Comparison of ENCODE assay signal across 26 cellular contexts in the genomic region with DNA sequence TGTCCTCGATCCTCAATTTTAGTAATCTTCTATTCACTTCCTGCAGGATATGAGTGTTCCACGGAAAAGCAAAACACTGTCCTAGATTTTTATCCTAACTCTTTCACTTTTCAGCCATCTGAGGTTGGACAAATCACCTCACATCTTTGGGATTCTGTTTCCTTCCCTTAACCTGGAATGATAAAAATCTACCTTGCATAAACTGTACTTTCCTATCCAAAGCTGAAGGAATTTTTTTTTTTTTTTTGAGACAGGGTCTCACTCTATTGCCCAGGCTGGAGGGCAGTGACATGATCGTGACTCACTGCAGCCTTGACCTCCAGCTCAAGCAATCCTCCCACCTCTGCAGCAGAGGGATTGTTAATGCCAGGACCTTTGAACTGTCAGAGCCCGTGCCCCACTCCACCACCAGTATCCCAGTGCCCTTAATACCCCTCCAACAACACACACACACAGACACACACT. TPM values are rescaled to one million over a fixed set of nuclear protein-coding genes. Genes with fewer than 3 reads are reported as not detected.
DNase-seq lines count a peak whose midpoint lies in the region; ATAC-seq and TF ChIP-seq lines count a peak whose summit lies in the region.
"Had no signal": no experiment of that assay in that cellular context is flagged by ENCODE, and none has a peak within 500 bp of the region (broad histone marks: within the 10 kb centered on the region; RNA-seq: fewer than 3 reads in every experiment).

No MANE protein-coding gene starts in this region.

- peak overlapping the region in 4 of 6 donors; percentile 9 to 51 (median 28) for H3K27ac Mint-ChIP-seq in immature natural killer cell
- H3K27ac Mint-ChIP-seq: effector memory CD8-positive, alpha-beta T cell; T-cell had no signal

- H3K27me3 Mint-ChIP-seq in immature natural killer cell (ENCODE audit: low read depth in 3 of 3) = peaks cover 0 to 6% (median 1%) of the 10 kb centered on the region in 3 donors
- H3K27me3 Mint-ChIP-seq: T-cell had no signal

- H3K4me3 Mint-ChIP-seq in immature natural killer cell = peak overlapping the region in 1 of 5 donors; percentile 6
- H3K4me3 Mint-ChIP-seq: effector memory CD8-positive, alpha-beta T cell; natural killer cell; T-cell had no signal

- H3K9me3 Mint-ChIP-seq in immature natural killer cell = no peaks in the 10 kb centered on the region
- H3K9me3 Mint-ChIP-seq: effector memory CD8-positive, alpha-beta T cell; natural killer cell; T-cell had no signal

- H3K36me3 ChIP-seq in left ventricle myocardium inferior (no peaks in the 10 kb centered on the region), ascending aorta (no peaks in the 10 kb centered on the region), transverse colon (no peaks in the 10 kb centered on the region)
- H3K36me3 ChIP-seq: BLaER1 treated with 17β-estradiol and CSF1 and Interleukin-3, amounts not matched to agents 10 nM and 100 nM; upper lobe of left lung had no signal

- peaks cover 14 to 21% of the 10 kb centered on the region in 2 donors for H3K4me1 Mint-ChIP-seq in immature natural killer cell

- no peak for TF ChIP-seq POLR2A in transverse colon (IDR thresholded peaks at IDR 0.05)

- H3K27ac ChIP-seq in left ventricle myocardium inferior (replicated peaks) = peak overlapping the region; percentile 80
- H3K27ac ChIP-seq in ascending aorta = peak overlapping the region; percentile 69 to 76
- H3K27ac ChIP-seq in transverse colon = no peak overlapping the region
- H3K27ac ChIP-seq: BLaER1 treated with 17β-estradiol and CSF1 and Interleukin-3, amounts not matched to agents 10 nM and 100 nM had no signal

- H3K9me3 ChIP-seq in left ventricle myocardium inferior (replicated peaks) (no peaks in the 10 kb centered on the region), ascending aorta (no peaks in the 10 kb centered on the region), transverse colon (no peaks in the 10 kb centered on the region)
- H3K9me3 ChIP-seq: BLaER1 treated with 17β-estradiol and CSF1 and Interleukin-3, amounts not matched to agents 10 nM and 100 nM; upper lobe of left lung had no signal

- no peaks in the 10 kb centered on the region for H3K36me3 Mint-ChIP-seq in immature natural killer cell
- H3K36me3 Mint-ChIP-seq: natural killer cell, T-cell had no signal

- in situ Hi-C loops in transverse colon (cut with MboI; ENCODE audit: low pct_ligation_motif_present in 1 of 4, low pct_unique_long_range_greater_than_20kb in 1 of 4, low sequenced_read_pairs in 3 of 4) = loop anchor here in 1 of 4 donors (10.0 kb wide), 1 partner anchor 56 kb away; no protein-coding TSS in a partner anchor

- 45 to 49% methylated on average over 3 to 4 of the region's 4 CpGs for WGBS in transverse colon (ENCODE audit: low coverage in 1 of 2), 2 donors

- DNase-seq in left ventricle myocardium inferior (no peak), left ventricle myocardium superior (no peak), ascending aorta (ENCODE audit: low spot score in 2 of 2) (no peak), immature natural killer cell (no peak), transverse colon (no peak), middle frontal gyrus (ENCODE audit: extremely low spot score, low spot score) (no peak)
- DNase-seq: activated CD4-positive, alpha-beta T cell treated with anti-CD3 and anti-CD28 coated beads, Interleukin-2, amount 50 U/mL, for 1 hour; cerebellar nuclear complex; DMS 273 treated with DMSO at 0.1 percent for 48 hours; effector memory CD8-positive, alpha-beta T cell; hypothalamus; KBM-7; mesendoderm; natural killer cell; NCI-H1048; NCI-H2029; SHP77; stimulated activated CD4-positive, alpha-beta T cell treated with anti-CD3 and anti-CD28 coated beads, Interleukin-1b, Interleukin-23, amount 100 ng/mL, for 48 hours; stimulated activated naive CD4-positive, alpha-beta T cell treated with Interleukin-2 at 50 U/mL for 16 hours; T-cell; upper lobe of left lung had no signal

- TF ChIP-seq EP300 in transverse colon (IDR thresholded peaks at IDR 0.05; ENCODE audit: low read depth) = no peak

- ATAC-seq in left ventricle myocardium superior (no peak), HG03469 (IDR thresholded peaks at IDR 0.05; ENCODE audit: unreplicated experiment) (no peak), GM19023 (IDR thresholded peaks at IDR 0.05; ENCODE audit: unreplicated experiment) (no peak)
- ATAC-seq: effector memory CD8-positive, alpha-beta T cell; HCT116; natural killer cell; T-cell had no signal

- H3K4me1 ChIP-seq in left ventricle myocardium inferior (peaks cover 40% of the 10 kb centered on the region), ascending aorta (peaks cover 6 to 18% of the 10 kb centered on the region in 2 donors), transverse colon (no peaks in the 10 kb centered on the region)

- TF ChIP-seq CTCF in left ventricle myocardium inferior (IDR thresholded peaks at IDR 0.05; ENCODE audit: borderline replicate concordance) = no peak
- TF ChIP-seq CTCF in ascending aorta (IDR thresholded peaks at IDR 0.05) = no peak
- no peak for TF ChIP-seq CTCF in transverse colon (IDR thresholded peaks at IDR 0.05)

- no peak overlapping the region for H3K4me3 ChIP-seq in left ventricle myocardium inferior
- H3K4me3 ChIP-seq in ascending aorta = no peak overlapping the region
- no peak overlapping the region for H3K4me3 ChIP-seq in transverse colon
- H3K4me3 ChIP-seq: BLaER1 treated with 17β-estradiol and CSF1 and Interleukin-3, amounts not matched to agents 10 nM and 100 nM; upper lobe of left lung had no signal

- intact Hi-C loops in left ventricle myocardium inferior (cut with micrococcal nuclease) = no loop called here
- intact Hi-C loops in left ventricle myocardium superior (cut with micrococcal nuclease) = no loop called here
- intact Hi-C loops in ascending aorta (cut with DNase I) = no loop called here
- intact Hi-C loops in transverse colon (cut with DNase I; ENCODE audit: low total_unique reads) = loop anchor here (2.0 kb wide), 1 partner anchor 36 kb away; no protein-coding TSS in a partner anchor

- H3K27me3 ChIP-seq in left ventricle myocardium inferior (ENCODE audit: low read depth) (no peaks in the 10 kb centered on the region), ascending aorta (no peaks in the 10 kb centered on the region), transverse colon (no peaks in the 10 kb centered on the region)
- H3K27me3 ChIP-seq: BLaER1 treated with 17β-estradiol and CSF1 and Interleukin-3, amounts not matched to agents 10 nM and 100 nM; upper lobe of left lung had no signal

RNA-seq across cellular contexts. Expression of a gene that starts 20.5 kb away (rescaled TPM):
- total RNA-seq in left ventricle myocardium inferior (0.25 TPM), left ventricle myocardium superior (0.40 TPM), ascending aorta (0.43 TPM), transverse colon (10 to 100 TPM in 1 of 4 donors, 1 to 10 TPM in 2, not detected in 1; 1.6 to 19.8 (median 4.9) TPM)
- under 1 TPM in 1 of 3 donors, not detected in 2; 0.29 TPM for polyA plus RNA-seq in immature natural killer cell
- total RNA-seq: natural killer cell, NCI-H460 had no signal

RNA-seq across cellular contexts. Expression of a gene that starts 37.6 kb away (rescaled TPM):
- 0.36 TPM for total RNA-seq in left ventricle myocardium inferior
- total RNA-seq in left ventricle myocardium superior = 0.67 TPM
- 13.9 TPM for total RNA-seq in ascending aorta
- not detected for polyA plus RNA-seq in immature natural killer cell
- under 1 TPM in 1 of 4 donors, not detected in 3; 0.95 TPM for total RNA-seq in transverse colon
- total RNA-seq: natural killer cell, NCI-H460, T-cell had no signal

RNA-seq across cellular contexts. Expression of a gene that starts 44.3 kb away (rescaled TPM):
- total RNA-seq in left ventricle myocardium inferior (154 TPM), left ventricle myocardium superior (217 TPM), ascending aorta (224 TPM), transverse colon (10 to 100 TPM; 25.1 to 45.2 (median 35.6) TPM)
- 1 to 10 TPM; 1.5 to 3.0 (median 1.8) TPM for polyA plus RNA-seq in immature natural killer cell

RNA-seq across cellular contexts. Expression of a gene that starts 51.8 kb away (rescaled TPM):
- total RNA-seq in left ventricle myocardium inferior (37.2 TPM), left ventricle myocardium superior (47.3 TPM), ascending aorta (9.6 TPM), transverse colon (100 to 1,000 TPM in 2 of 4 donors, 10 to 100 TPM in 2; 35.0 to 258 (median 89.4) TPM)
- 1 to 10 TPM in 2 of 3 donors, under 1 TPM in 1; 0.25 to 1.7 (median 1.5) TPM for polyA plus RNA-seq in immature natural killer cell

RNA-seq across cellular contexts. Expression of a gene that starts 51.9 kb away (rescaled TPM):
- 36.8 TPM for total RNA-seq in left ventricle myocardium inferior
- 38.8 TPM for total RNA-seq in left ventricle myocardium superior
- 61.8 TPM for total RNA-seq in ascending aorta
- 100 to 1,000 TPM; 107 to 178 (median 120) TPM for polyA plus RNA-seq in immature natural killer cell
- 10 to 100 TPM; 15.5 to 54.6 (median 45.9) TPM for total RNA-seq in transverse colon

Comparison
In these comparisons a context has a peak if more than half of its experiments do, and no peak if none do; other contexts are left out.
1. H3K27ac ChIP-seq: peak in left ventricle myocardium inferior (single experiment) and ascending aorta (2 of 2); none in transverse colon (0 of 4).